2 cellular contexts compared by ENCODE assay signal in genomic region chr5:137727623-137728022, GRCh38.
TF ChIP-seq lines count a peak whose summit lies in the region.

No MANE protein-coding gene starts in this region.

TF ChIP-seq in endothelial cell of umbilical vein, 7 proteins besides CTCF, POLR2A, EP300 and RAD21:
- TF ChIP-seq MYC (IDR thresholded peaks at IDR 0.05; ENCODE audit: low read depth, low read length), result no peak
- no peak for TF ChIP-seq GATA2 (IDR thresholded peaks at IDR 0.05; ENCODE audit: insufficient read depth, insufficient read length, low read depth, low read length)
- no peak for TF ChIP-seq JUN (IDR thresholded peaks at IDR 0.05; ENCODE audit: borderline replicate concordance, insufficient read depth, insufficient read length, low read depth)
- no peak for TF ChIP-seq FOS (IDR thresholded peaks at IDR 0.05; ENCODE audit: borderline replicate concordance, insufficient read depth, low read length)
- TF ChIP-seq EZH2 (IDR thresholded peaks at IDR 0.05; ENCODE audit: borderline replicate concordance, low read depth, low read length, severe bottlenecking), result no peak
- no peak for TF ChIP-seq POLR2AphosphoS5 (IDR thresholded peaks at IDR 0.05; ENCODE audit: insufficient read depth, low read depth, low read length)
- no peak for TF ChIP-seq MAX (IDR thresholded peaks at IDR 0.05; ENCODE audit: insufficient read depth, insufficient read length)

TF ChIP-seq in SK-N-SH, 30 proteins besides CTCF, POLR2A, EP300 and RAD21:
- TF ChIP-seq MAX (IDR thresholded peaks at IDR 0.05; ENCODE audit: low read depth), result no peak
- TF ChIP-seq TEAD4 (IDR thresholded peaks at IDR 0.05; ENCODE audit: borderline replicate concordance, insufficient read depth), result no peak
- no peak for TF ChIP-seq TAF1 (IDR thresholded peaks at IDR 0.05; ENCODE audit: borderline replicate concordance, low read depth, low read length)
- TF ChIP-seq FOSL2 (IDR thresholded peaks at IDR 0.05; ENCODE audit: borderline replicate concordance, low read depth), result no peak
- no peak for TF ChIP-seq TCF12 (IDR thresholded peaks at IDR 0.05)
- TF ChIP-seq ZBTB33 (IDR thresholded peaks at IDR 0.05; ENCODE audit: borderline replicate concordance, low read depth), result no peak
- no peak for TF ChIP-seq MEF2A (IDR thresholded peaks at IDR 0.05; ENCODE audit: borderline replicate concordance, low read depth)
- no peak for TF ChIP-seq RFX5 (IDR thresholded peaks at IDR 0.05; ENCODE audit: low read length)
- no peak for TF ChIP-seq POLR2AphosphoS5 (IDR thresholded peaks at IDR 0.05; ENCODE audit: low read depth, low read length)
- no peak for TF ChIP-seq GATA2 (CRISPR knock-in tag; IDR thresholded peaks at IDR 0.05)
- TF ChIP-seq USF1 (IDR thresholded peaks at IDR 0.05; ENCODE audit: borderline replicate concordance, low read depth), result no peak
- TF ChIP-seq RXRA (IDR thresholded peaks at IDR 0.05; ENCODE audit: borderline replicate concordance, low read depth), result no peak
- no peak for TF ChIP-seq NRF1 (IDR thresholded peaks at IDR 0.05; ENCODE audit: low read depth, low read length)
